Comparison of ENCODE assay signal across 11 cellular contexts in the genomic region with DNA sequence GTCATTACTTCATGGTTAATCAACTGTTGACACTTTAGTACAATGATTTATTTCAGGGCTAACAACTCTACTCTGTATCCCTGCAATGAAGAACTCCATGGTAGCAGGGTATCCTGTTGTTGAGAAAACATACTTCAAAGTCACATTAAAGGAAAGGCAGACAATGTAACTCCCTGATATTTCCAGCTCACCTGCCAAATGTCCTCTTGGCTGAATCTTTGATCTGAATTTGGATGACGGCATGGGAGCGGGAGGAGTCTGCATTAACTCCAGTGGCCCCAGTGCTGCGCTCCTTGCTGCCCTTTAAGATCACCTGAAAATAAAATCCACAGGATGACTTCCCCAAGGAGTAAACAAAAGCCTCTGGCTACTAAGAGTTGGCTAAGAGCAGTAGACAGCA.
"Had no signal": no experiment of that assay in that cellular context is flagged by ENCODE, and none has a peak within 500 bp of the region (broad histone marks: within the 10 kb centered on the region; RNA-seq: fewer than 3 reads in every experiment).

No MANE protein-coding gene starts in this region.

- H3K4me1 ChIP-seq: sigmoid colon, stomach had no signal

- ATAC-seq: activated CD8-positive, alpha-beta T cell treated with anti-CD3 and anti-CD28 coated beads for 36 hours; activated T-cell treated with anti-CD3 and anti-CD28 coated beads, Interleukin-2, amount 50 U/mL, for 4 hours; naive thymus-derived CD8-positive, alpha-beta T cell had no signal

- H3K27me3 ChIP-seq: sigmoid colon, stomach had no signal

- H3K36me3 ChIP-seq: sigmoid colon, stomach, thoracic aorta had no signal

- H3K9me3 ChIP-seq: sigmoid colon, stomach, thoracic aorta had no signal

- DNase-seq: activated CD8-positive, alpha-beta T cell treated with anti-CD3 and anti-CD28 coated beads for 36 hours; activated effector memory CD4-positive, alpha-beta T cell treated with Interleukin-2 at 50 U/mL for 16 hours; activated naive CD4-positive, alpha-beta T cell treated with anti-CD3 and anti-CD28 coated beads, Interleukin-2, amount 50 U/mL, for 16 hours; activated T-cell treated with anti-CD3 and anti-CD28 coated beads, Interleukin-2, amount 50 U/mL, for 4 hours; caudate nucleus; naive thymus-derived CD8-positive, alpha-beta T cell; posterior cingulate gyrus; sigmoid colon; stimulated activated CD4-positive, alpha-beta T cell treated with anti-CD3 and anti-CD28 coated beads, Interleukin-1b, Interleukin-23, amount 100 ng/mL, for 48 hours; stomach had no signal

- H3K4me3 ChIP-seq: sigmoid colon, stomach, thoracic aorta had no signal
